In genomic region chr17:431494-431893, GRCh38 we compare ENCODE assay signal across 36 cellular contexts. TPM values are rescaled to one million over a fixed set of nuclear protein-coding genes. Genes with fewer than 3 reads are reported as not detected.
DNase-seq lines count a peak whose midpoint lies in the region; ATAC-seq, FAIRE-seq and TF ChIP-seq lines count a peak whose summit lies in the region.
"Had no signal": no experiment of that assay in that cellular context is flagged by ENCODE, and none has a peak within 500 bp of the region (broad histone marks: within the 10 kb centered on the region; RNA-seq: fewer than 3 reads in every experiment).

No MANE protein-coding gene starts in this region.

- H3K79me2 ChIP-seq in HepG2 (ENCODE audit: insufficient read depth, low read length) (no peaks in the 10 kb centered on the region), K562 (ENCODE audit: control insufficient read depth, insufficient read depth, low read length) (no peaks in the 10 kb centered on the region), H1 (ENCODE audit: control insufficient read depth in 1 of 2, insufficient read depth in 2 of 2, low read length in 2 of 2) (no peaks in the 10 kb centered on the region)

- no peak overlapping the region for H2AK5ac ChIP-seq in H1 (ENCODE audit: low read depth, low read length)

- BruUV-seq in HepG2 (replicated peaks; lab: Mats Ljungman, UMichigan) (no TSS peak), K562 (replicated peaks; lab: Mats Ljungman, UMichigan) (no TSS peak)

- no peaks in the 10 kb centered on the region for H3K9me1 ChIP-seq in K562 (ENCODE audit: control insufficient read depth, insufficient read depth, low read length)

- H3K9ac ChIP-seq in HepG2 (ENCODE audit: insufficient read depth, low read depth, low read length) (no peak overlapping the region), K562 (ENCODE audit: insufficient read depth in 1 of 2, low read depth in 2 of 2, low read length in 2 of 2) (no peak overlapping the region), H1 (replicated peaks in 1 of 4; ENCODE audit: extremely low read depth in 1 of 4, low read depth in 3 of 4, low read length in 3 of 4) (no peak overlapping the region)
- H3K9ac ChIP-seq: BLaER1; BLaER1 treated with 17β-estradiol and CSF1 and Interleukin-3, amounts not matched to agents 10 nM and 100 nM had no signal

- H3K27me3 ChIP-seq in HepG2 (ENCODE audit: control insufficient read depth in 1 of 2, insufficient read depth in 2 of 2, low read length in 2 of 2) (no peaks in the 10 kb centered on the region), right lobe of liver (no peaks in the 10 kb centered on the region), K562 (ENCODE audit: control insufficient read depth in 2 of 2, insufficient read depth in 2 of 2, low read length in 2 of 2) (no peaks in the 10 kb centered on the region; a peak in 1 of 5 replicates), H1 (replicated peaks in 1 of 4; ENCODE audit: control insufficient read depth in 3 of 4, extremely low read depth in 1 of 4, insufficient read depth in 3 of 4, low read length in 3 of 4) (no peaks in the 10 kb centered on the region)
- H3K27me3 ChIP-seq: BE2C; BLaER1; BLaER1 treated with 17β-estradiol and CSF1 and Interleukin-3, amounts not matched to agents 10 nM and 100 nM had no signal

- in situ Hi-C loops in HepG2 (cut with HindIII; ENCODE audit: extremely low pct_ligation_motif_present, low pct_unique_long_range_greater_than_20kb) = no loop called here
- in situ Hi-C loops in K562 (cut with MboI) = no loop called here

- H4K91ac ChIP-seq in H1 (replicated peaks; ENCODE audit: insufficient read length, low read length) = no peak overlapping the region

- H3K4me1 ChIP-seq in HepG2 (ENCODE audit: insufficient read depth, low read length) (no peaks in the 10 kb centered on the region), right lobe of liver (no peaks in the 10 kb centered on the region), A549 (no peaks in the 10 kb centered on the region), K562 (replicated peaks in 1 of 2; ENCODE audit: control insufficient read depth in 2 of 2, insufficient read depth in 2 of 2, low read length in 2 of 2) (no peaks in the 10 kb centered on the region), H1 (replicated peaks in 1 of 4; ENCODE audit: control insufficient read depth in 3 of 4, insufficient read depth in 4 of 4, low read length in 3 of 4) (peaks cover 0 to 7% (median 7%) of the 10 kb centered on the region in 4 experiments; a peak in 4 of 7 replicates)
- H3K4me1 ChIP-seq: BE2C, BLaER1, Caco-2 had no signal

- TF ChIP-seq RAD21 in HepG2 (CRISPR knock-in tag; IDR thresholded peaks at IDR 0.05) (no peak), A549 (conservative IDR thresholded peaks at IDR 0.05 in 1 of 2, IDR thresholded peaks at IDR 0.05 in 1 of 2) (no peak), K562 (CRISPR knock-in tag; conservative IDR thresholded peaks at IDR 0.05 in 1 of 2, IDR thresholded peaks at IDR 0.05 in 1 of 2) (no peak), H1 (IDR thresholded peaks at IDR 0.05 in 1 of 2, conservative IDR thresholded peaks at IDR 0.05 in 1 of 2; ENCODE audit: low read depth in 2 of 2, low read length in 2 of 2) (no peak)

- H3K4me2 ChIP-seq in HepG2 (ENCODE audit: low read depth, low read length) = no peak overlapping the region
- H3K4me2 ChIP-seq in A549 = no peak overlapping the region
- no peak overlapping the region for H3K4me2 ChIP-seq in K562 (ENCODE audit: insufficient read depth, low read length)
- H3K4me2 ChIP-seq in H1 (ENCODE audit: insufficient read depth in 1 of 2, low read depth in 2 of 2, low read length in 2 of 2) = no peak overlapping the region
- H3K4me2 ChIP-seq: BLaER1; BLaER1 treated with 17β-estradiol and CSF1 and Interleukin-3, amounts not matched to agents 10 nM and 100 nM had no signal

- FAIRE-seq in HepG2 (lab: Jason Lieb, UNC) (no peak), A549 (lab: Jason Lieb, UNC) (no peak), K562 (lab: Jason Lieb, UNC) (no peak), H1 (lab: Jason Lieb, UNC) (no peak)
- FAIRE-seq: A204.1, D721Med had no signal

- H3K4me3 Mint-ChIP-seq in effector memory CD8-positive, alpha-beta T cell = no peak overlapping the region
- H3K4me3 Mint-ChIP-seq: B cell; CD14-positive monocyte; CD4-positive, alpha-beta memory T cell; CD4-positive, alpha-beta T cell; CD4-positive, CD25-positive, alpha-beta regulatory T cell; CD8-positive, alpha-beta memory T cell; CD8-positive, alpha-beta T cell had no signal

- intact Hi-C loops in HepG2 (cut with micrococcal nuclease; ENCODE audit: unreplicated experiment) = no loop called here
- intact Hi-C loops in right lobe of liver (cut with DNase I) = no loop called here
- intact Hi-C loops in K562 (cut with micrococcal nuclease) = no loop called here

- peak overlapping the region; percentile 48; the same call in 1 of the 2 replicates for H3K18ac ChIP-seq in H1 (ENCODE audit: extremely low read depth, low read length)

- 38% methylated on average over 4 of the region's 4 CpGs for WGBS in HepG2 (ENCODE audit: low lambda C conversion rate)
- 75% methylated on average over 2 of the region's 4 CpGs for WGBS in right lobe of liver (ENCODE audit: insufficient coverage, low coverage, low lambda C conversion rate, missing lambda C conversion rate)
- WGBS in A549 (ENCODE audit: missing lambda C conversion rate) = 67% methylated on average over 4 of the region's 4 CpGs
- 0% methylated on average over 2 of the region's 4 CpGs for WGBS in K562 (ENCODE audit: insufficient coverage, low coverage, missing lambda C conversion rate)
- 96% methylated on average over 4 of the region's 4 CpGs; no CpG with 5 or more reads in 1 of the 2 experiments for WGBS in H1 (ENCODE audit: extremely low coverage in 1 of 2, insufficient coverage in 1 of 2, insufficient read length in 1 of 2, insufficient replicate concordance in 2 of 2, low coverage in 1 of 2, low lambda C conversion rate in 2 of 2, missing lambda C conversion rate in 1 of 2), 2 experiments

- no peak overlapping the region for H2BK20ac ChIP-seq in H1 (ENCODE audit: low read length)

- CTCF ChIA-PET in HepG2 (lab: Yijun Ruan, JAX; ENCODE audit: low intra/inter-chr PET ratio, low total read pairs) (no interaction called here), A549 (lab: Yijun Ruan, JAX) (interaction anchor here (1.4 to 4.3 kb wide), 4 partner anchors 10 to 269 kb away, joined by 5 to 16 read pairs (median 11); no protein-coding TSS in a partner anchor), K562 (lab: Yijun Ruan, JAX; ENCODE audit: low intra/inter-chr PET ratio) (no interaction called here), H1 (lab: Charles Lee; ENCODE audit: partially characterized antibody) (interaction anchor here (3.1 kb wide), 1 partner anchor 19 kb away, joined by 16 read pairs; no protein-coding TSS in a partner anchor)

- no peak overlapping the region for H2BK120ac ChIP-seq in H1 (replicated peaks; ENCODE audit: low read depth, low read length)

- H3K23ac ChIP-seq in H1 (ENCODE audit: insufficient read length) = no peak overlapping the region

- H3K9me3 ChIP-seq in HepG2 (ENCODE audit: low read length) (peaks cover 24% of the 10 kb centered on the region), right lobe of liver (peaks cover 0 to 15% (median 1%) of the 10 kb centered on the region in 4 donors), A549 (peaks cover 40% of the 10 kb centered on the region), K562 (replicated peaks; ENCODE audit: control insufficient read depth, insufficient read depth, low read depth, low read length) (0 out of 2 replicates have a peak, but pooled peaks cover 3% of the 10 kb centered on the region), H1 (ENCODE audit: insufficient read depth in 2 of 2, low read depth in 1 of 2, low read length in 1 of 2) (peaks cover 0 to 11% of the 10 kb centered on the region in 2 experiments; a peak in 1 of 4 replicates)
- H3K9me3 ChIP-seq: BE2C had no signal

- H3K79me1 ChIP-seq in H1 (ENCODE audit: low read depth, low read length) = no peaks in the 10 kb centered on the region

- no peaks in the 10 kb centered on the region for H3K36me3 Mint-ChIP-seq in effector memory CD8-positive, alpha-beta T cell (ENCODE audit: insufficient read depth)
- H3K36me3 Mint-ChIP-seq: CD4-positive, alpha-beta memory T cell; CD4-positive, CD25-positive, alpha-beta regulatory T cell; CD8-positive, alpha-beta T cell had no signal

- H3K9me3 Mint-ChIP-seq in effector memory CD8-positive, alpha-beta T cell = peaks cover 0 to 6% of the 10 kb centered on the region in 2 donors
- H3K9me3 Mint-ChIP-seq: CD4-positive, alpha-beta T cell had no signal

- H2BK5ac ChIP-seq in H1 (ENCODE audit: low read depth, low read length) = no peak overlapping the region

- no peak overlapping the region for H2BK12ac ChIP-seq in H1 (ENCODE audit: low read depth, low read length)

- H3K27ac ChIP-seq in HepG2 (ENCODE audit: extremely low read length, insufficient read depth, low read length) (no peak overlapping the region), right lobe of liver (no peak overlapping the region), A549 (no peak overlapping the region), K562 (ENCODE audit: extremely low read depth, low read depth, low read length) (no peak overlapping the region), H1 (ENCODE audit: low read depth, low read length) (no peak overlapping the region)
- H3K27ac ChIP-seq: 22Rv1; BLaER1; BLaER1 treated with 17β-estradiol and CSF1 and Interleukin-3, amounts not matched to agents 10 nM and 100 nM; C4-2B had no signal

- no peak overlapping the region for H3K4ac ChIP-seq in H1 (replicated peaks; ENCODE audit: insufficient read length, low read depth, low read length)

- no peaks in the 10 kb centered on the region; the same call in 1 of the 2 replicates for H3K23me2 ChIP-seq in H1 (ENCODE audit: low read depth, low read length)

- H3K4me1 Mint-ChIP-seq in effector memory CD8-positive, alpha-beta T cell (ENCODE audit: low read depth in 2 of 2) = no peaks in the 10 kb centered on the region
- H3K4me1 Mint-ChIP-seq: B cell; CD14-positive monocyte; CD4-positive, alpha-beta memory T cell; CD4-positive, CD25-positive, alpha-beta regulatory T cell; CD8-positive, alpha-beta memory T cell had no signal

- H3K56ac ChIP-seq in H1 (replicated peaks; ENCODE audit: insufficient read length, low read depth, low read length) = no peak overlapping the region

- TF ChIP-seq CTCF in HepG2 (CRISPR knock-in tag; IDR thresholded peaks at IDR 0.05) = no peak
- TF ChIP-seq CTCF in right lobe of liver (IDR thresholded peaks at IDR 0.05) = no peak
- no peak for TF ChIP-seq CTCF in A549 (IDR thresholded peaks at IDR 0.05)
- no peak for TF ChIP-seq CTCF in K562 (IDR thresholded peaks at IDR 0.05 in 2 of 3, conservative IDR thresholded peaks at IDR 0.05 in 1 of 3; ENCODE audit: insufficient read depth in 2 of 3, low read depth in 1 of 3, low read length in 3 of 3)
- no peak for TF ChIP-seq CTCF in H1 (IDR thresholded peaks at IDR 0.05; ENCODE audit: control extremely low read depth in 1 of 3, insufficient read depth in 1 of 3, low read depth in 1 of 3, low read length in 3 of 3)

- no peak overlapping the region for H3K14ac ChIP-seq in H1 (ENCODE audit: insufficient read length)

- no peak overlapping the region for H3K4me3 ChIP-seq in HepG2 (replicated peaks in 1 of 3; ENCODE audit: insufficient read depth in 1 of 3, low read depth in 2 of 3, low read length in 3 of 3)
- no peak overlapping the region for H3K4me3 ChIP-seq in right lobe of liver
- no peak overlapping the region for H3K4me3 ChIP-seq in A549
- H3K4me3 ChIP-seq in K562 = no peak overlapping the region
- no peak overlapping the region for H3K4me3 ChIP-seq in H1 (ENCODE audit: extremely low read depth in 1 of 4, insufficient read depth in 2 of 4, low read depth in 3 of 4, low read length in 4 of 4)
- H3K4me3 ChIP-seq: BLaER1; BLaER1 treated with 17β-estradiol and CSF1 and Interleukin-3, amounts not matched to agents 10 nM and 100 nM had no signal

- H4K20me1 ChIP-seq in HepG2 (ENCODE audit: insufficient read depth, low read length) = no peaks in the 10 kb centered on the region
- no peaks in the 10 kb centered on the region for H4K20me1 ChIP-seq in K562 (replicated peaks; ENCODE audit: control insufficient read depth, insufficient read depth, low read length)
- H4K20me1 ChIP-seq in H1 (replicated peaks in 1 of 2; ENCODE audit: control insufficient read depth in 1 of 2, insufficient read depth in 2 of 2, low read length in 2 of 2) = no peaks in the 10 kb centered on the region
- H4K20me1 ChIP-seq: BLaER1; BLaER1 treated with 17β-estradiol and CSF1 and Interleukin-3, amounts not matched to agents 10 nM and 100 nM had no signal

- no peak overlapping the region for H3K27ac Mint-ChIP-seq in effector memory CD8-positive, alpha-beta T cell
- H3K27ac Mint-ChIP-seq: B cell; CD4-positive, alpha-beta T cell; CD4-positive, CD25-positive, alpha-beta regulatory T cell; CD8-positive, alpha-beta memory T cell; CD8-positive, alpha-beta T cell had no signal

- POLR2A ChIA-PET in HepG2 (lab: Yijun Ruan, JAX) (no interaction called here), A549 (lab: Yijun Ruan, JAX) (no interaction called here), K562 (lab: Yijun Ruan, JAX) (interaction anchor here (0.6 kb wide), 1 partner anchor 200 kb away, joined by 4 read pairs; no protein-coding TSS in a partner anchor), H1 (lab: Charles Lee; ENCODE audit: partially characterized antibody) (interaction anchor here (0.6 to 1.2 kb wide), 2 partner anchors 9 to 97 kb away, joined by 3 to 6 read pairs; no protein-coding TSS in a partner anchor)

- no peak overlapping the region for H4K8ac ChIP-seq in H1 (ENCODE audit: extremely low read depth, insufficient read depth, low read length)

- TF ChIP-seq POLR2A in HepG2 (IDR thresholded peaks at IDR 0.05; ENCODE audit: insufficient read depth in 1 of 2, low read depth in 2 of 2, low read length in 2 of 2) = no peak
- no peak for TF ChIP-seq POLR2A in right lobe of liver (IDR thresholded peaks at IDR 0.05)
- no peak for TF ChIP-seq POLR2A in A549 (IDR thresholded peaks at IDR 0.05; ENCODE audit: low read length)
- TF ChIP-seq POLR2A in K562 (conservative IDR thresholded peaks at IDR 0.05) = no peak
- TF ChIP-seq POLR2A in H1 (IDR thresholded peaks at IDR 0.05; ENCODE audit: control extremely low read depth in 1 of 2, low read depth in 2 of 2, low read length in 2 of 2) = no peak

- no peaks in the 10 kb centered on the region for H3K27me3 Mint-ChIP-seq in effector memory CD8-positive, alpha-beta T cell
- H3K27me3 Mint-ChIP-seq: CD4-positive, alpha-beta memory T cell; CD4-positive, alpha-beta T cell had no signal

- DNase-seq in HepG2 (ENCODE audit: low spot score) (no peak), right lobe of liver (no peak), A549 (ENCODE audit: low read depth in 1 of 2, low spot score in 1 of 2) (no peak), K562 (ENCODE audit: extremely low read depth in 1 of 4, low spot score in 3 of 4) (no peak), H1 (ENCODE audit: low read depth in 1 of 2, low spot score in 2 of 2) (no peak), HuH-7.5 (ENCODE audit: low spot score) (no peak)
- DNase-seq in stimulated activated naive CD4-positive, alpha-beta T cell treated with Interleukin-2 at 50 U/mL for 16 hours (lab: John Stamatoyannopoulos, UW) = no peak
- no peak for DNase-seq in effector memory CD8-positive, alpha-beta T cell
- DNase-seq: 8988T; ACHN; AML-193; BE2C; C1 segment of cervical spinal cord; Caco-2; Calu3; CD4-positive, alpha-beta memory T cell; CD4-positive, alpha-beta T cell; CD4-positive, CD25-positive, alpha-beta regulatory T cell; CD8-positive, alpha-beta memory T cell; CD8-positive, alpha-beta T cell; COR-L47; DMS 273 treated with DMSO at 0.1 percent for 48 hours; DMS153; DMS53; DMS79; DMS79 treated with DMSO at 0.1 percent for 48 hours; DND-41; EL had no signal

- no peak overlapping the region for H4K5ac ChIP-seq in H1 (ENCODE audit: insufficient read length, low read depth, low read length)

- H2BK15ac ChIP-seq in H1 (ENCODE audit: low read length) = no peak overlapping the region

- H3K36me3 ChIP-seq in HepG2 (replicated peaks in 1 of 2; ENCODE audit: control insufficient read depth in 1 of 2, insufficient read depth in 2 of 2, low read length in 2 of 2) (no peaks in the 10 kb centered on the region), right lobe of liver (no peaks in the 10 kb centered on the region), K562 (ENCODE audit: control insufficient read depth, insufficient read depth, low read length) (no peaks in the 10 kb centered on the region), H1 (ENCODE audit: control insufficient read depth in 2 of 4, insufficient read depth in 4 of 4, low read length in 3 of 4) (no peaks in the 10 kb centered on the region)
- H3K36me3 ChIP-seq: BE2C, BLaER1 had no signal

- TF ChIP-seq EP300 in HepG2 (IDR thresholded peaks at IDR 0.05; ENCODE audit: low read depth in 2 of 2, low read length in 2 of 2) (no peak), HepG2 (CRISPR knock-in tag; IDR thresholded peaks at IDR 0.05; ENCODE audit: borderline replicate concordance) (no peak), A549 (IDR thresholded peaks at IDR 0.05) (no peak), K562 (IDR thresholded peaks at IDR 0.05; ENCODE audit: low read length) (no peak), H1 (IDR thresholded peaks at IDR 0.05; ENCODE audit: borderline replicate concordance in 1 of 2, low read depth in 2 of 2, low read length in 2 of 2) (no peak)

- H2AFZ ChIP-seq in HepG2 (ENCODE audit: low read length) (no peak overlapping the region), K562 (ENCODE audit: low read depth, low read length) (no peak overlapping the region), H1 (ENCODE audit: low read length) (no peak overlapping the region)

- ATAC-seq in HepG2 = no peak
- no peak for ATAC-seq in right lobe of liver
- ATAC-seq in A549 = no peak
- ATAC-seq in K562 = no peak
- ATAC-seq in effector memory CD8-positive, alpha-beta T cell (replicated peaks) = no peak
- ATAC-seq: CD8-positive, alpha-beta T cell had no signal

RNA-seq across cellular contexts. Expression of gene RFLNB, which starts 14.2 kb away (rescaled TPM):
- total RNA-seq in HepG2 (2016; rRNA removed; fragmentation: Illumina TruSeq; extraction: Trizol) (21.3 and 22.8 TPM in 2 replicates), right lobe of liver (1 to 10 TPM; 1.4 to 7.3 (median 4.1) TPM), K562 (2014; rRNA removed) (6.4 and 9.8 TPM in 2 replicates), K562 (2014; rRNA removed; fragmentation: Illumina TruSeq; extraction: Trizol) (5.6 and 5.9 TPM in 2 replicates), K562 (2015; rRNA removed; fragmentation: Illumina TruSeq; extraction: Trizol) (4.6 and 4.9 TPM in 2 replicates), K562 (2021) (8.8 and 10.0 TPM in 2 replicates)
- 27.1 and 28.5 TPM in 2 replicates for total RNA-seq in HepG2 (2016; cell fraction: cytosol; rRNA removed; fragmentation: Illumina TruSeq; extraction: Trizol; ENCODE audit: low read depth)
- total RNA-seq in HepG2 (2016; cell fraction: insoluble cytoplasmic fraction; rRNA removed; fragmentation: Illumina TruSeq; extraction: Trizol) = 19.3 and 21.8 TPM in 2 replicates
- total RNA-seq in HepG2 (2016; cell fraction: membrane; rRNA removed; fragmentation: Illumina TruSeq; extraction: Trizol) = 58.7 and 64.2 TPM in 2 replicates
- total RNA-seq in HepG2 (2016; cell fraction: nucleus; rRNA removed; fragmentation: Illumina TruSeq; extraction: Trizol) = 8.7 and 10.1 TPM in 2 replicates
- polyA plus RNA-seq in HepG2 (2011; rRNA removed) (3.1 and 3.2 TPM in 2 replicates), A549 (2011; rRNA removed) (10.7 and 11.7 TPM in 2 replicates), A549 (2017; fragmentation: RNase III; extraction: RNeasy Plus Mini Kit Qiagen cat#74134 plus additional on column Dnase treatment) (29.9 to 32.2 TPM (median 31.4 TPM) in 3 replicates), K562 (2011; rRNA removed) (0.95 and 1.8 TPM in 2 replicates), K562 (2014; fragmentation: Illumina TruSeq; extraction: Trizol) (4.6 and 6.8 TPM in 2 replicates), K562 (2014; fragmentation: Nextera tagmentation; extraction: Ambion mirVana) (1 to 10 TPM in 1 of 2 experiments, under 1 TPM in 1; 0.92 to 1.1 TPM), K562 (2014; rRNA removed) (5.0 and 7.2 TPM in 2 replicates), H1 (2011; rRNA removed) (9.4 and 11.6 TPM in 2 replicates)
- polyA plus RNA-seq in HepG2 (2011; cell fraction: cytosol; rRNA removed) = 3.4 and 4.0 TPM in 2 replicates
- polyA plus RNA-seq in HepG2 (2011; cell fraction: nucleus; rRNA removed) = 2.1 and 2.5 TPM in 2 replicates
- 7.5 and 10.7 TPM in 2 replicates for polyA plus RNA-seq in HepG2 (2012)
- polyA plus RNA-seq in HepG2 (2016; cell fraction: cytosol; fragmentation: Illumina TruSeq; extraction: Trizol; ENCODE audit: low read depth) = 44.9 and 45.8 TPM in 2 replicates
- polyA plus RNA-seq in HepG2 (2016; cell fraction: insoluble cytoplasmic fraction; fragmentation: Illumina TruSeq; extraction: Trizol; ENCODE audit: low read depth) = 23.3 and 26.8 TPM in 2 replicates
- polyA plus RNA-seq in HepG2 (2016; cell fraction: membrane; fragmentation: Illumina TruSeq; extraction: Trizol; ENCODE audit: low read depth) = 59.7 and 67.0 TPM in 2 replicates
- polyA plus RNA-seq in HepG2 (2016; cell fraction: nucleus; fragmentation: Illumina TruSeq; extraction: Trizol; ENCODE audit: insufficient read depth, low read depth) = 18.9 and 19.1 TPM in 2 replicates
- polyA minus RNA-seq in HepG2 (2011; rRNA and poly(A)+ RNA removed; ENCODE audit: low replicate concordance) = 5.3 TPM in 1 of 2 replicates, not detected in the other
- 3.7 and 4.5 TPM in 2 replicates for polyA minus RNA-seq in HepG2 (2011; cell fraction: cytosol; rRNA and poly(A)+ RNA removed)
- polyA minus RNA-seq in HepG2 (2011; cell fraction: nucleus; rRNA and poly(A)+ RNA removed) = 0.90 and 1.4 TPM in 2 replicates
- polyA plus RNA-seq in A549 (2012; cell fraction: cytosol; rRNA removed) = 9.3 and 13.6 TPM in 2 replicates
- polyA plus RNA-seq in A549 (2012; cell fraction: nucleus; rRNA removed) = 7.2 and 9.0 TPM in 2 replicates
- 7.4 and 9.3 TPM in 2 replicates for polyA minus RNA-seq in A549 (2011; rRNA and poly(A)+ RNA removed)
- 1.3 and 1.9 TPM in 2 replicates for total RNA-seq in K562 (2011; cell fraction: chromatin; rRNA removed; ENCODE audit: low replicate concordance)
- total RNA-seq in K562 (2011; cell fraction: nucleolus; rRNA removed) = 1.1 and 1.3 TPM in 2 replicates
- total RNA-seq in K562 (2011; cell fraction: nucleoplasm; rRNA removed) = 1.8 and 2.8 TPM in 2 replicates
- 1.1 and 2.8 TPM in 2 replicates for polyA plus RNA-seq in K562 (2011; cell fraction: cytosol; rRNA removed)
- 0.52 and 1.4 TPM in 2 replicates for polyA plus RNA-seq in K562 (2011; cell fraction: nucleus; rRNA removed)
- 5.3 and 7.7 TPM in 2 replicates for polyA plus RNA-seq in K562 (2012)
- polyA minus RNA-seq in K562 (2011; rRNA and poly(A)+ RNA removed) = 0.54 and 1.3 TPM in 2 replicates
- 1.5 and 1.9 TPM in 2 replicates for polyA minus RNA-seq in K562 (2011; cell fraction: cytosol; rRNA and poly(A)+ RNA removed)
- 0.27 and 0.33 TPM in 2 replicates for polyA minus RNA-seq in K562 (2011; cell fraction: nucleus; rRNA and poly(A)+ RNA removed)
- 56.5 and 58.4 TPM in 2 replicates for total RNA-seq in H1 (2021; fragmentation: NEBNext Ultra II Directional; extraction: Animal tissue kit (Norgen Biotek cat#: 25700))
- polyA plus RNA-seq in H1 (2011; cell fraction: cytosol; rRNA removed) = 10.8 TPM
- polyA plus RNA-seq in H1 (2011; cell fraction: nucleus; rRNA removed) = 9.3 TPM
- polyA plus RNA-seq in H1 (2012, experiment 1 of 2) = 22.5 to 28.3 TPM (median 25.2 TPM) in 4 replicates
- polyA plus RNA-seq in H1 (2012, experiment 2 of 2) = 23.8 TPM
- polyA plus RNA-seq in H1 (2013, experiment 1 of 2) = 42.9 TPM
- polyA plus RNA-seq in H1 (2013, experiment 2 of 2) = 45.8 TPM
- polyA minus RNA-seq in H1 (2011; rRNA and poly(A)+ RNA removed) = 8.4 and 9.3 TPM in 2 replicates
- 13.5 TPM for polyA minus RNA-seq in H1 (2011; cell fraction: cytosol; rRNA and poly(A)+ RNA removed)
- 6.2 TPM for polyA minus RNA-seq in H1 (2011; cell fraction: nucleus; rRNA and poly(A)+ RNA removed)

Comparison
In these comparisons a context has a peak if more than half of its experiments do, and no peak if none do; other contexts are left out.
1. CTCF ChIA-PET loops: an anchor here in A549 (1.4 to 4.3 kb wide) and H1 (3.1 kb wide); none called in HepG2 and K562.
2. POLR2A ChIA-PET loops: an anchor here in K562 (0.6 kb wide) and H1 (0.6 to 1.2 kb wide); none called in HepG2 and A549.
3. Of the 241 proteins assayed by ChIP-seq in both HepG2 and K562: peak only in HepG2: MAFF and MAFK; only in K562: none; in both: none; in neither: 239.